Comparison of ENCODE assay signal across 8 cellular contexts in the genomic region with DNA sequence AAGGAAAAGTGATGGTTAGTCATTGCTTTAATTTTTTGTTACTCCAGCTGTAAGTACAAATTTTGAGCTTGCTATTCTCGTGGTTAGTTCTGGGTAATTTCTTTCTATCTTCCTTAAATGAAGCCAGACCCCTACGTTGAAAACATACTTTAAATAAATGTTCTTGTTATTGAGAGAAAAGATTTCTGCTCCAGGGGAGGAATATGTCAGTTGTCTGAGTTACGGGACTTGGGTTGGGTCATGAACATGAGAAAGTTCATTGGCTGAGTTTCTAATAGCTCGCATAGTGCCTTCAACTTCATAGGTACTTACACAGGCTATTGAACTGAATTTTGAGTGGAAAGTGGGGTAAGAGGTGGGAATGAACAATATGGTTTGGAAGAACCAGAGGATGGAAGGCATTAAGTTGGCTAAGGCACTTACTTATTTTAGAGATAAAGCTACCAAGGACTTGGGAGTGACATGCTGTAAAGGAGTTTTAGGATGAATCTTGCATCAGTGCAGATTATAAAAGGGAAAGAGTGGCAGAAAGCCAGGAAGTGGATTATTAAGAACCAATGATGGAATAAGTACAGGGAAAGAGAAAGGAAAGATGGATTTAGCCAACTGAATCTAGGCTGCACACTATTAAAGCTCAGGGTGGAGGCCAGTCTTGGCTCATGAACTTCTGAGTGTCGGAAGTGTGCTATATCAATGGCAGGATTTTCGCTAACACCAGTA. TPM values are rescaled to one million over a fixed set of nuclear protein-coding genes. Genes with fewer than 3 reads are reported as not detected.
DNase-seq lines count a peak whose midpoint lies in the region; ATAC-seq and TF ChIP-seq lines count a peak whose summit lies in the region.

No MANE protein-coding gene starts in this region.

- ATAC-seq in memory B cell (ENCODE audit: low read depth) (no peak), esophagus mucosa (no peak)

- peak overlapping the region; percentile 81 for H3K27ac ChIP-seq in ACC112 (ENCODE audit: low read depth, low read length)

- peaks cover 12% of the 10 kb centered on the region for H3K27me3 Mint-ChIP-seq in brain
- no peaks in the 10 kb centered on the region for H3K27me3 Mint-ChIP-seq in memory B cell

- DNase-seq in HFF-Myc (ENCODE audit: extremely low read depth, low read depth) (no peak), memory B cell (ENCODE audit: low spot score in 2 of 2) (no peak), NCI-H226 (no peak), HPDE6-E6E7 (ENCODE audit: extremely low spot score) (no peak), SIG-M5 treated with dmso at 0.1 percent for 504 hours (lab: John Stamatoyannopoulos, UW; ENCODE audit: unreplicated experiment) (no peak)

- peak overlapping the region; percentile 92 to 96 (median 95) for H3K4me3 Mint-ChIP-seq in brain
- H3K4me3 Mint-ChIP-seq in memory B cell = peak overlapping the region; percentile 94

- H2AFZ ChIP-seq in ACC112 (ENCODE audit: low read length, unreplicated experiment) = no peak overlapping the region

- H3K4me1 Mint-ChIP-seq in brain (peaks cover 46% of the 10 kb centered on the region), memory B cell (peaks cover 26% of the 10 kb centered on the region)

- TF ChIP-seq CTCF in HFF-Myc (IDR thresholded peaks at IDR 0.05; ENCODE audit: low read depth, low read length, missing control alignments) (no peak), brain (conservative IDR thresholded peaks at IDR 0.05) (no peak)

- peaks cover 44% of the 10 kb centered on the region for H3K36me3 ChIP-seq in ACC112 (ENCODE audit: insufficient read depth, low read length)

- H3K79me2 ChIP-seq in ACC112 (ENCODE audit: control insufficient read depth, insufficient read depth, low read length, unreplicated experiment) = peaks cover 39% of the 10 kb centered on the region

- H3K27me3 ChIP-seq in ACC112 (ENCODE audit: insufficient read depth, low read length) = no peaks in the 10 kb centered on the region

- H3K27ac Mint-ChIP-seq in brain (peak overlapping the region in 4 of 5 experiments; percentile 58 to 94 (median 84)), memory B cell (peak overlapping the region; percentile 91)

- no peaks in the 10 kb centered on the region for H3K9me3 Mint-ChIP-seq in brain
- H3K9me3 Mint-ChIP-seq in memory B cell = no peaks in the 10 kb centered on the region

- H3K36me3 Mint-ChIP-seq in brain (peaks cover 58% of the 10 kb centered on the region), memory B cell (peaks cover 24% of the 10 kb centered on the region)

- H3K4me1 ChIP-seq in ACC112 (ENCODE audit: control insufficient read depth, insufficient read depth, low read length, unreplicated experiment) = peaks cover 27% of the 10 kb centered on the region

- H3K4me3 ChIP-seq in ACC112 (ENCODE audit: low read depth, low read length) = peak overlapping the region; percentile 88
- peak overlapping the region; percentile 68 for H3K4me3 ChIP-seq in HFF-Myc (replicated peaks; ENCODE audit: low read depth, low read length)

RNA-seq across cellular contexts. Expression of a gene that starts 1.4 kb away (rescaled TPM):
- 1,137 TPM for polyA plus RNA-seq in brain (ENCODE audit: insufficient read depth, low read depth, low replicate concordance)
- total RNA-seq in esophagus mucosa = 1,385 TPM

RNA-seq across cellular contexts. Expression of a gene that starts 24.8 kb away (rescaled TPM):
- polyA plus RNA-seq in brain (ENCODE audit: insufficient read depth, low read depth, low replicate concordance) = 23.9 TPM
- 8.6 TPM for total RNA-seq in esophagus mucosa

RNA-seq across cellular contexts. Expression of a gene that starts 59.5 kb away (rescaled TPM):
- 204 TPM for polyA plus RNA-seq in brain (ENCODE audit: insufficient read depth, low read depth, low replicate concordance)
- total RNA-seq in esophagus mucosa = not detected
